ENCODE assay signal across 15 cellular contexts in genomic region chr4:84673475-84674230, GRCh38.
DNase-seq lines count a peak whose midpoint lies in the region; ATAC-seq and TF ChIP-seq lines count a peak whose summit lies in the region.
"Had no signal": no experiment of that assay in that cellular context is flagged by ENCODE, and none has a peak within 500 bp of the region (broad histone marks: within the 10 kb centered on the region; RNA-seq: fewer than 3 reads in every experiment).

No MANE protein-coding gene starts in this region.

- H3K4me1 ChIP-seq in mesenchymal stem cell (ENCODE audit: control insufficient read depth, insufficient read depth, low read depth, low read length) (peaks cover 3% of the 10 kb centered on the region), ascending aorta (peaks cover 0 to 6% of the 10 kb centered on the region in 2 donors)

- no peak overlapping the region for H2BK15ac ChIP-seq in mesenchymal stem cell (ENCODE audit: low read depth, poor library complexity, severe bottlenecking)

- no peak overlapping the region for H2AK5ac ChIP-seq in mesenchymal stem cell (ENCODE audit: low read length, severe bottlenecking)

- no peak overlapping the region for H2BK5ac ChIP-seq in mesenchymal stem cell (ENCODE audit: low read depth, low read length, poor library complexity, severe bottlenecking)

- peak overlapping the region; percentile 70 for H3K27ac ChIP-seq in mesenchymal stem cell (ENCODE audit: low read length, poor library complexity, severe bottlenecking)
- H3K27ac ChIP-seq in ascending aorta = no peak overlapping the region

- H3K27me3 ChIP-seq in mesenchymal stem cell (ENCODE audit: control insufficient read depth in 1 of 2, insufficient read depth in 1 of 2, low read length in 2 of 2) = no peaks in the 10 kb centered on the region
- H3K27me3 ChIP-seq in ascending aorta = no peaks in the 10 kb centered on the region

- intact Hi-C loops in ascending aorta (cut with DNase I) = no loop called here

- TF ChIP-seq CTCF in AG09319 (IDR thresholded peaks at IDR 0.05; ENCODE audit: low read depth, low read length) (no peak), choroid plexus epithelial cell (conservative IDR thresholded peaks at IDR 0.05; ENCODE audit: low read depth, low read length) (no peak), ascending aorta (IDR thresholded peaks at IDR 0.05) (no peak)

- no peak overlapping the region for H2BK120ac ChIP-seq in mesenchymal stem cell (ENCODE audit: low read depth, low read length)

- H3K36me3 ChIP-seq in mesenchymal stem cell (ENCODE audit: control insufficient read depth in 1 of 2, insufficient read depth in 2 of 2, low read depth in 1 of 2, low read length in 2 of 2) (peaks cover 23 to 77% of the 10 kb centered on the region in 2 experiments), ascending aorta (peaks cover 26 to 92% of the 10 kb centered on the region in 2 donors)

- no peak overlapping the region for H3K18ac ChIP-seq in mesenchymal stem cell (ENCODE audit: low read depth in 1 of 2, low read length in 2 of 2)

- peak; percentile 39 for DNase-seq in AG09319 (ENCODE audit: extremely low read depth, low read depth)
- DNase-seq in LHCN-M2 (ENCODE audit: low read depth) = peak; percentile 90
- DNase-seq in choroid plexus epithelial cell (ENCODE audit: low read depth) = peak; percentile 92
- peak; percentile 79 for DNase-seq in mesenchymal stem cell
- no peak for DNase-seq in NCI-H1048 (lab: John Stamatoyannopoulos, UW)
- no peak for DNase-seq in ascending aorta (ENCODE audit: low spot score in 2 of 2)
- DNase-seq: activated CD4-positive, alpha-beta T cell treated with anti-CD3 and anti-CD28 coated beads for 48 hours; activated gamma-delta T cell; hypothalamus; NCI-H1436 treated with DMSO at 0.1 percent for 48 hours; NCI-H748 treated with DMSO at 0.1 percent for 48 hours; right cardiac atrium had no signal

- no peak overlapping the region for H2BK12ac ChIP-seq in mesenchymal stem cell (ENCODE audit: low read length in 2 of 2)

- H3K9ac ChIP-seq in mesenchymal stem cell (ENCODE audit: low read length) = peak overlapping the region; percentile 37

- H3K4me3 ChIP-seq in choroid plexus epithelial cell (ENCODE audit: low read depth, low read length) (no peak overlapping the region), mesenchymal stem cell (ENCODE audit: insufficient read depth in 1 of 2, low read depth in 1 of 2, low read length in 2 of 2) (no peak overlapping the region), ascending aorta (no peak overlapping the region)
- H3K4me3 ChIP-seq: GM12878 had no signal

- no CpG with 5 or more reads among the region's 1 CpG for WGBS in mesenchymal stem cell

- no peak overlapping the region for H3K23ac ChIP-seq in mesenchymal stem cell (ENCODE audit: low read length in 2 of 2)

- ATAC-seq in HG02610 (IDR thresholded peaks at IDR 0.05; ENCODE audit: unreplicated experiment) (no peak), HG03565 (IDR thresholded peaks at IDR 0.05; ENCODE audit: unreplicated experiment) (no peak)
- ATAC-seq: GM12878, right cardiac atrium had no signal

- no peak overlapping the region for H4K91ac ChIP-seq in mesenchymal stem cell (ENCODE audit: low read length)

- H3K4me2 ChIP-seq in mesenchymal stem cell (ENCODE audit: low read length, poor library complexity, severe bottlenecking) = no peak overlapping the region

- H3K4ac ChIP-seq in mesenchymal stem cell (ENCODE audit: low read depth in 1 of 2, low read length in 2 of 2) = no peak overlapping the region

- H2AFZ ChIP-seq in mesenchymal stem cell (ENCODE audit: low read depth, low read length) = no peak overlapping the region

- H3K9me3 ChIP-seq in mesenchymal stem cell (ENCODE audit: control insufficient read depth, low read length) (no peaks in the 10 kb centered on the region), ascending aorta (no peaks in the 10 kb centered on the region)

- no peak overlapping the region for H4K8ac ChIP-seq in mesenchymal stem cell (ENCODE audit: low read length)

- no peak overlapping the region for H3K14ac ChIP-seq in mesenchymal stem cell (ENCODE audit: low read length in 2 of 2)

- H3K79me1 ChIP-seq in mesenchymal stem cell (replicated peaks; ENCODE audit: low read length, poor library complexity, severe bottlenecking) = peaks cover 12% of the 10 kb centered on the region

Comparison
In these comparisons a context has a peak if more than half of its experiments do, and no peak if none do; other contexts are left out.
1. DNase-seq: peak in AG09319 (single experiment), LHCN-M2 (single experiment), choroid plexus epithelial cell (single experiment) and mesenchymal stem cell (single experiment); none in NCI-H1048 (single experiment) and ascending aorta (0 of 2).